8 cellular contexts compared by ENCODE assay signal in the genomic region with DNA sequence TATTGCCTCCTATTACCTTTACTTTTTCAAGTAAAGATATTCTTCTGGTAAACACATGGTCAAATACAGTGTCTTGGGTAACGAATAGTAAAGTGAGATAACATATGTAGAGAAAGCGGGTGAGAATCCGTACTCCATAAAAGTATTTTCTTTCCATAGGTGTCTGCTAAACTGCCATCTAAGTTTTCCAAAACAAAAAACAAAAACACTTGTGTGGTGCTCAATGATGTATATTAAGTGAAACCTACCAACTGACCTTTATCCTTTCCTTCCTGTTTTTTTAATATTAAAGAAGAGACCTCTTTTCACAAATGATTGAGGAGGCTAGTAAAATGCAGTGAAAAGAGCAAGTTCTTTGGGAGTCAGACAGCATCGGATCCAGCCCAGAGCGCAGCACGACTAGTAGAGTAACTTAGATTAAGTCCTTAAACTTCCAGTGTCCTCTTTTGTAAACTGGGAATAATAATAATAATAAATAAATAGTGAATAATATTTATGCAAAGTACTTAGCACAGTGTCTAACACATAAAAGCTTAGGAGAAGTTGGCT. TPM values are rescaled to one million over a fixed set of nuclear protein-coding genes. Genes with fewer than 3 reads are reported as not detected.
A peak's percentile ranks its signal among the peaks of the same experiment; 100 is the strongest.
DNase-seq lines count a peak whose midpoint lies in the region; ATAC-seq and TF ChIP-seq lines count a peak whose summit lies in the region.

No MANE protein-coding gene starts in this region.

- no peak for DNase-seq in activated T-cell treated with anti-CD3 and anti-CD28 coated beads, Interleukin-2, amount 50 U/mL, for 72 hours
- DNase-seq in activated T-cell treated with anti-CD3 and anti-CD28 coated beads for 4 hours (no peak), OCI-LY7 (ENCODE audit: low spot score) (no peak), esophagus squamous epithelium (lab: John Stamatoyannopoulos, UW) (no peak), EL (no peak), hepatic stellate cell (ENCODE audit: low spot score) (no peak), NCI-H1930 (lab: John Stamatoyannopoulos, UW) (no peak)

- no peak for ATAC-seq in activated T-cell treated with anti-CD3 and anti-CD28 coated beads, Interleukin-2, amount 50 U/mL, for 72 hours (replicated peaks in 1 of 2)

- no peaks in the 10 kb centered on the region for H3K9me2 ChIP-seq in OCI-LY7 (ENCODE audit: insufficient read depth, low read length)

- peaks cover 37% of the 10 kb centered on the region for H3K4me1 Mint-ChIP-seq in activated T-cell treated with anti-CD3 and anti-CD28 coated beads, Interleukin-2, amount 50 U/mL, for 72 hours (ENCODE audit: low read depth)

- peak overlapping the region; percentile 97 for H2AFZ ChIP-seq in OCI-LY7 (ENCODE audit: low read length)

- H4K20me1 ChIP-seq in OCI-LY7 (ENCODE audit: insufficient read depth, low read length), result no peaks in the 10 kb centered on the region

- H3K4me2 ChIP-seq in OCI-LY7 (ENCODE audit: low read length), result peak overlapping the region; percentile 75

- POLR2A ChIA-PET in OCI-LY7 (lab: Charles Lee), result interaction anchor here (0.6 to 4.0 kb wide), 10 partner anchors 41 to 1131 kb away, joined by 3 to 17 read pairs (median 4); a partner anchor contains a TSS

- H3K9ac ChIP-seq in skeletal muscle tissue (ENCODE audit: low read depth in 1 of 3, low read length in 3 of 3), result peak overlapping the region; percentile 84 to 89 (median 85)

- no peaks in the 10 kb centered on the region for H3K9me3 Mint-ChIP-seq in activated T-cell treated with anti-CD3 and anti-CD28 coated beads, Interleukin-2, amount 50 U/mL, for 72 hours

- WGBS in esophagus squamous epithelium, 2 donors, result 52% methylated on average over 6 of the region's 6 CpGs

- peaks cover 5 to 6% of the 10 kb centered on the region in 2 donors for H3K36me3 Mint-ChIP-seq in activated T-cell treated with anti-CD3 and anti-CD28 coated beads, Interleukin-2, amount 50 U/mL, for 72 hours (ENCODE audit: insufficient read depth in 2 of 2)

- CTCF ChIA-PET in OCI-LY7 (lab: Charles Lee; ENCODE audit: unreplicated experiment), result no interaction called here

- H3K27me3 Mint-ChIP-seq in activated T-cell treated with anti-CD3 and anti-CD28 coated beads, Interleukin-2, amount 50 U/mL, for 72 hours (ENCODE audit: low read depth), result no peaks in the 10 kb centered on the region

- peaks cover 32% of the 10 kb centered on the region; the same call in 1 of the 2 replicates for H3K79me2 ChIP-seq in OCI-LY7 (ENCODE audit: insufficient read depth, low read depth, low read length)

- no peaks in the 10 kb centered on the region for H3K27me3 ChIP-seq in esophagus squamous epithelium
- no peaks in the 10 kb centered on the region for H3K27me3 ChIP-seq in skeletal muscle tissue (ENCODE audit: control insufficient read depth in 3 of 3, insufficient read depth in 3 of 3, low read length in 3 of 3)

- H3K4me3 Mint-ChIP-seq in activated T-cell treated with anti-CD3 and anti-CD28 coated beads, Interleukin-2, amount 50 U/mL, for 72 hours, result peak overlapping the region; percentile 92 to 98

- H3K9me3 ChIP-seq in OCI-LY7 (ENCODE audit: low read length) (no peaks in the 10 kb centered on the region), esophagus squamous epithelium (no peaks in the 10 kb centered on the region), skeletal muscle tissue (ENCODE audit: control insufficient read depth in 3 of 3, low read length in 3 of 3) (no peaks in the 10 kb centered on the region)

- peaks cover 27% of the 10 kb centered on the region; the same call in 1 of the 2 replicates for H3K36me3 ChIP-seq in OCI-LY7 (ENCODE audit: insufficient read depth, low read length)
- H3K36me3 ChIP-seq in esophagus squamous epithelium, result no peaks in the 10 kb centered on the region
- H3K36me3 ChIP-seq in skeletal muscle tissue (ENCODE audit: control insufficient read depth in 3 of 3, insufficient read depth in 3 of 3, low read length in 3 of 3), result peaks cover 0 to 3% (median 2%) of the 10 kb centered on the region in 3 donors

- H3K27ac Mint-ChIP-seq in activated T-cell treated with anti-CD3 and anti-CD28 coated beads, Interleukin-2, amount 50 U/mL, for 72 hours, result peak overlapping the region; percentile 97

- TF ChIP-seq CTCF in OCI-LY7 (conservative IDR thresholded peaks at IDR 0.05; ENCODE audit: low read length) (no peak), esophagus squamous epithelium (IDR thresholded peaks at IDR 0.05) (no peak)

- TSS peak; percentile 86 for BruUV-seq in OCI-LY7 (replicated peaks; lab: Mats Ljungman, UMichigan)

- H3K4me1 ChIP-seq in OCI-LY7 (ENCODE audit: insufficient read depth, low read length, poor library complexity, severe bottlenecking) (peaks cover 19% of the 10 kb centered on the region), esophagus squamous epithelium (peaks cover 9 to 24% (median 13%) of the 10 kb centered on the region in 3 donors), skeletal muscle tissue (ENCODE audit: control insufficient read depth in 3 of 3, insufficient read depth in 3 of 3, low read length in 3 of 3) (peaks cover 6 to 14% (median 13%) of the 10 kb centered on the region in 3 donors)

- TF ChIP-seq POLR2A in esophagus squamous epithelium (IDR thresholded peaks at IDR 0.05), result no peak

- H3K27ac ChIP-seq in OCI-LY7 (ENCODE audit: low read depth, low read length, poor library complexity, severe bottlenecking), result peak overlapping the region; percentile 65
- peak overlapping the region in 3 of 4 donors; percentile 85 to 91 (median 85) for H3K27ac ChIP-seq in esophagus squamous epithelium
- H3K27ac ChIP-seq in skeletal muscle tissue (ENCODE audit: low read depth, low read length), result peak overlapping the region; percentile 87

- H3K4me3 ChIP-seq in OCI-LY7 (ENCODE audit: low read depth, low read length, poor library complexity, severe bottlenecking), result peak overlapping the region; percentile 94
- peak overlapping the region; percentile 61 to 90 (median 78) for H3K4me3 ChIP-seq in esophagus squamous epithelium
- H3K4me3 ChIP-seq in skeletal muscle tissue (ENCODE audit: low read length in 3 of 3), result peak overlapping the region; percentile 95 to 98 (median 96)

- intact Hi-C loops in OCI-LY7 (cut with micrococcal nuclease; ENCODE audit: unreplicated experiment), result no loop called here
- intact Hi-C loops in esophagus squamous epithelium (cut with DNase I), result loop anchor here (5.0 kb wide), 2 partner anchors 132 to 442 kb away; a partner anchor contains a TSS

RNA-seq across cellular contexts. Expression of a gene that starts 0.4 kb away (rescaled TPM):
- 10 to 100 TPM; 25.9 to 29.8 TPM for total RNA-seq in activated T-cell treated with anti-CD3 and anti-CD28 coated beads, Interleukin-2, amount 50 U/mL, for 72 hours
- total RNA-seq in OCI-LY7 (2014; rRNA removed; shearing (Covaris generic)), result 19.9 and 21.6 TPM in 2 replicates
- total RNA-seq in OCI-LY7 (2022) (20.3 and 21.1 TPM in 2 replicates), esophagus squamous epithelium (10 to 100 TPM in 3 of 4 donors, 1 to 10 TPM in 1; 6.5 to 13.0 (median 10.7) TPM), skeletal muscle tissue (42.8 TPM)
